22 cellular contexts compared by ENCODE assay signal in genomic region chr1:60329636-60330035, GRCh38.
DNase-seq lines count a peak whose midpoint lies in the region; TF ChIP-seq lines count a peak whose summit lies in the region.
"Had no signal": no experiment of that assay in that cellular context is flagged by ENCODE, and none has a peak within 500 bp of the region (broad histone marks: within the 10 kb centered on the region; RNA-seq: fewer than 3 reads in every experiment).

No MANE protein-coding gene starts in this region.

- peaks cover 8% of the 10 kb centered on the region for H3K27me3 Mint-ChIP-seq in neural progenitor cell (ENCODE audit: insufficient read depth, low read depth)
- H3K27me3 Mint-ChIP-seq: CD4-positive, alpha-beta memory T cell; CD4-positive, CD25-positive, alpha-beta regulatory T cell; CD8-positive, alpha-beta memory T cell had no signal

- no peaks in the 10 kb centered on the region for H3K79me2 ChIP-seq in neural progenitor cell (ENCODE audit: low read depth)

- no peaks in the 10 kb centered on the region for H3K9me3 ChIP-seq in neural progenitor cell (ENCODE audit: low read depth)
- peaks cover 0 to 3% of the 10 kb centered on the region in 2 donors for H3K9me3 ChIP-seq in stomach smooth muscle (ENCODE audit: control insufficient read depth in 2 of 2, low read length in 2 of 2)
- H3K9me3 ChIP-seq: BE2C had no signal

- no peak for DNase-seq in neural progenitor cell (ENCODE audit: low spot score)
- no peak for DNase-seq in NCI-H1436 treated with DMSO at 0.1 percent for 48 hours (lab: John Stamatoyannopoulos, UW)
- DNase-seq in NCI-H2081 (lab: John Stamatoyannopoulos, UW), result no peak
- no peak for DNase-seq in GM10266 (ENCODE audit: extremely low spot score)
- DNase-seq: 8988T; ACHN; BE2C; C1 segment of cervical spinal cord; CD4-positive, alpha-beta memory T cell; CD4-positive, CD25-positive, alpha-beta regulatory T cell; CD8-positive, alpha-beta memory T cell; COR-L47; DMS 273 treated with DMSO at 0.1 percent for 48 hours; DMS153; DMS53; DMS79; DND-41; EL; GDM1 had no signal

- no peak overlapping the region for H3K4me3 Mint-ChIP-seq in neural progenitor cell
- H3K4me3 Mint-ChIP-seq: CD14-positive monocyte; CD4-positive, alpha-beta memory T cell; CD4-positive, CD25-positive, alpha-beta regulatory T cell; CD8-positive, alpha-beta memory T cell had no signal

- H3F3A ChIP-seq in neural progenitor cell (ENCODE audit: low read depth), result no peaks in the 10 kb centered on the region

- H3K27me3 ChIP-seq in neural progenitor cell (no peaks in the 10 kb centered on the region), stomach smooth muscle (ENCODE audit: control insufficient read depth in 1 of 2, insufficient read depth in 2 of 2, low read length in 2 of 2) (no peaks in the 10 kb centered on the region)
- H3K27me3 ChIP-seq: BE2C, BLaER1 had no signal

- no peaks in the 10 kb centered on the region for H4K20me1 ChIP-seq in neural progenitor cell (ENCODE audit: low read depth)
- H4K20me1 ChIP-seq: BLaER1 had no signal

- H3K4me2 ChIP-seq in neural progenitor cell, result no peak overlapping the region
- H3K4me2 ChIP-seq: BLaER1 had no signal

- peaks cover 49% of the 10 kb centered on the region for H3K9me3 Mint-ChIP-seq in neural progenitor cell

- H3K4me3 ChIP-seq in neural progenitor cell (no peak overlapping the region), stomach smooth muscle (ENCODE audit: low read length in 2 of 2) (no peak overlapping the region)
- H3K4me3 ChIP-seq: BLaER1 had no signal

- peak overlapping the region; percentile 29 for H3K27ac Mint-ChIP-seq in neural progenitor cell
- H3K27ac Mint-ChIP-seq: CD14-positive monocyte; CD4-positive, alpha-beta memory T cell; CD4-positive, CD25-positive, alpha-beta regulatory T cell; CD8-positive, alpha-beta memory T cell had no signal

- H3K27ac ChIP-seq in neural progenitor cell (no peak overlapping the region), stomach smooth muscle (ENCODE audit: low read length) (peak overlapping the region; percentile 8)
- H3K27ac ChIP-seq: BLaER1 had no signal

- H3K36me3 ChIP-seq in neural progenitor cell (no peaks in the 10 kb centered on the region), stomach smooth muscle (ENCODE audit: control insufficient read depth in 2 of 2, insufficient read depth in 2 of 2, low read length in 2 of 2) (no peaks in the 10 kb centered on the region)
- H3K36me3 ChIP-seq: BE2C, BLaER1 had no signal

- H2AFZ ChIP-seq in neural progenitor cell (replicated peaks), result no peak overlapping the region

- peaks cover 2% of the 10 kb centered on the region for H3K36me3 Mint-ChIP-seq in neural progenitor cell
- H3K36me3 Mint-ChIP-seq: CD14-positive monocyte; CD4-positive, alpha-beta memory T cell; CD4-positive, CD25-positive, alpha-beta regulatory T cell; CD8-positive, alpha-beta memory T cell had no signal

- H3K9ac ChIP-seq in neural progenitor cell (no peak overlapping the region), stomach smooth muscle (ENCODE audit: low read length in 2 of 2) (no peak overlapping the region)
- H3K9ac ChIP-seq: BLaER1 had no signal

- TF ChIP-seq CTCF in neural progenitor cell (IDR thresholded peaks at IDR 0.05), result no peak
- no peak for TF ChIP-seq CTCF in GM10266 (IDR thresholded peaks at IDR 0.05; ENCODE audit: control insufficient read depth, insufficient read depth, low read depth, missing control alignments)

- H3K4me1 Mint-ChIP-seq in neural progenitor cell, result peaks cover 7% of the 10 kb centered on the region
- H3K4me1 Mint-ChIP-seq: CD14-positive monocyte; CD4-positive, alpha-beta memory T cell; CD4-positive, CD25-positive, alpha-beta regulatory T cell; CD8-positive, alpha-beta memory T cell had no signal

- no peaks in the 10 kb centered on the region for H3K4me1 ChIP-seq in neural progenitor cell
- no peaks in the 10 kb centered on the region for H3K4me1 ChIP-seq in stomach smooth muscle (ENCODE audit: control insufficient read depth, insufficient read depth, low read length)
- H3K4me1 ChIP-seq: BE2C, BLaER1 had no signal
